In the genomic region with DNA sequence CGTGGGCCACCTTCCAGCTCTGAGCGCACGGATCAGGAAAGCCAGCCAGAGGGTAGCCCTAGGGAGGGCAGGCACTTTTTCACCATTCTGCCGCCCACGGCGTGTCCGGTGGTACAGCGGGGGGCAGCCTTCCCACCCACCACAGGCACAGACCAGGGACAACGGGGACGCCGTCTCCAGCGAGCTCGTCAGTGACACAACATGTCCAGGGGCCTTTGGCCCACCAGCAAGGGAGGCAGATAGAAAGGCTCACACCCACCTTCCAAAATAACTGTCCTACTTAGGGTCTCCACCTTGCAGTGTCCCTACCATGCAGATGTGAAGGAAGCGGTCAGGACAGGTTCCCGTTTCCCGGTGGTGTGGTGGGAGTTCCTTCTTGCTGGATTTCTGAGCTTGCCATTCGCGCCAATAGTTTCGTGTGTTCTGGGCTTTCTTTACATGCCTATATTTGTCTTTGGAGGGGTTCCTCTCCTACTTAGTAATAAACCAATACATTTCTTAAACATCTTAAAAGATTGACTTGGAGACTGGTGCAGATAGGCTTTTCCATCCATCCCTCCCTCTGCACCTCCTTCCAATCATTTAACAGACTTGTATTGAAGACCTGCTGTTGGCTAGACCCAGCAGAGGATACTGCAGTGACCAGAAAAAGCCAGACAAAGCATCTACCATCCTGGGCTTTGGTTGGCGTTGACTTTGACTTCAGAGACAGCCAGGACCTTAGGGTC, we compare ENCODE assay signal across 8 cellular contexts. TPM values are rescaled to one million over a fixed set of nuclear protein-coding genes. Genes with fewer than 3 reads are reported as not detected.
DNase-seq lines count a peak whose midpoint lies in the region; ATAC-seq lines count a peak whose summit lies in the region.

No MANE protein-coding gene starts in this region.

- no peaks in the 10 kb centered on the region for H3K27me3 ChIP-seq in naive thymus-derived CD4-positive, alpha-beta T cell (ENCODE audit: control insufficient read depth in 2 of 2, insufficient read depth in 2 of 2, low read length in 2 of 2)

- no peak for DNase-seq in activated naive CD4-positive, alpha-beta T cell (lab: John Stamatoyannopoulos, UW)
- DNase-seq in NCI-H2227 (lab: John Stamatoyannopoulos, UW; ENCODE audit: unreplicated experiment), result peak; percentile 22
- peak; percentile 50 for DNase-seq in ecto neural progenitor cell (ENCODE audit: low spot score)
- peak in 4 of 9 donors; percentile 3 to 47 (median 10) for DNase-seq in naive thymus-derived CD4-positive, alpha-beta T cell
- no peak for DNase-seq in UCSD-AML1 (lab: John Stamatoyannopoulos, UW; ENCODE audit: unreplicated experiment)
- no peak for DNase-seq in DMS114 treated with DMSO at 0.1 percent for 48 hours (lab: John Stamatoyannopoulos, UW; ENCODE audit: unreplicated experiment)
- DNase-seq in GOT3 (lab: John Stamatoyannopoulos, UW), result no peak

- no peaks in the 10 kb centered on the region for H3K9me3 ChIP-seq in naive thymus-derived CD4-positive, alpha-beta T cell (ENCODE audit: control insufficient read depth in 2 of 3, low read length in 3 of 3)

- POLR2A ChIA-PET in naive thymus-derived CD4-positive, alpha-beta T cell (lab: Charles Lee), result interaction anchor here (0.6 to 0.8 kb wide), 2 partner anchors 8 to 21 kb away, joined by 4 read pairs; no protein-coding TSS in a partner anchor

- H3K36me3 Mint-ChIP-seq in activated naive CD4-positive, alpha-beta T cell treated with anti-CD3 and anti-CD28 coated beads, Interleukin-2, amount 50 U/mL, for 24 hours, result peaks cover 11% of the 10 kb centered on the region
- peaks cover 7 to 28% (median 19%) of the 10 kb centered on the region in 5 donors for H3K36me3 Mint-ChIP-seq in naive thymus-derived CD4-positive, alpha-beta T cell

- peak overlapping the region; percentile 90 for H3K4me3 ChIP-seq in naive thymus-derived CD4-positive, alpha-beta T cell (ENCODE audit: low read length)

- peaks cover 3 to 15% of the 10 kb centered on the region in 2 donors for H3K4me1 ChIP-seq in naive thymus-derived CD4-positive, alpha-beta T cell (ENCODE audit: control insufficient read depth in 2 of 2, insufficient read depth in 2 of 2, low read length in 2 of 2)

- peak overlapping the region; percentile 80 for H3K27ac ChIP-seq in naive thymus-derived CD4-positive, alpha-beta T cell (ENCODE audit: low read depth, low read length)

- H3K4me1 Mint-ChIP-seq in activated naive CD4-positive, alpha-beta T cell treated with anti-CD3 and anti-CD28 coated beads, Interleukin-2, amount 50 U/mL, for 24 hours, result peaks cover 54% of the 10 kb centered on the region
- peaks cover 34 to 60% (median 56%) of the 10 kb centered on the region in 7 donors for H3K4me1 Mint-ChIP-seq in naive thymus-derived CD4-positive, alpha-beta T cell

- CTCF ChIA-PET in naive thymus-derived CD4-positive, alpha-beta T cell (lab: Charles Lee), result interaction anchor here (0.7 to 1.2 kb wide), 2 partner anchors 13 to 839 kb away, joined by 3 read pairs; no protein-coding TSS in a partner anchor

- no peak for ATAC-seq in naive thymus-derived CD4-positive, alpha-beta T cell

- H3K9me3 Mint-ChIP-seq in activated naive CD4-positive, alpha-beta T cell treated with anti-CD3 and anti-CD28 coated beads, Interleukin-2, amount 50 U/mL, for 24 hours, result no peaks in the 10 kb centered on the region
- H3K9me3 Mint-ChIP-seq in naive thymus-derived CD4-positive, alpha-beta T cell, result peaks cover 0 to 14% (median 3%) of the 10 kb centered on the region in 11 donors

- peak overlapping the region; percentile 96 for H3K27ac Mint-ChIP-seq in activated naive CD4-positive, alpha-beta T cell treated with anti-CD3 and anti-CD28 coated beads, Interleukin-2, amount 50 U/mL, for 24 hours
- H3K27ac Mint-ChIP-seq in naive thymus-derived CD4-positive, alpha-beta T cell, result peak overlapping the region; percentile 81 to 95 (median 92)

- peaks cover 0 to 8% (median 0%) of the 10 kb centered on the region in 3 experiments for H3K36me3 ChIP-seq in naive thymus-derived CD4-positive, alpha-beta T cell (ENCODE audit: control insufficient read depth in 2 of 3, insufficient read depth in 3 of 3, low read length in 3 of 3)

- peak overlapping the region; percentile 84 for H3K4me3 Mint-ChIP-seq in activated naive CD4-positive, alpha-beta T cell treated with anti-CD3 and anti-CD28 coated beads, Interleukin-2, amount 50 U/mL, for 24 hours
- H3K4me3 Mint-ChIP-seq in naive thymus-derived CD4-positive, alpha-beta T cell, result peak overlapping the region; percentile 90 to 97 (median 92)

- H3K27me3 Mint-ChIP-seq in activated naive CD4-positive, alpha-beta T cell treated with anti-CD3 and anti-CD28 coated beads, Interleukin-2, amount 50 U/mL, for 24 hours, result no peaks in the 10 kb centered on the region
- no peaks in the 10 kb centered on the region for H3K27me3 Mint-ChIP-seq in naive thymus-derived CD4-positive, alpha-beta T cell

- intact Hi-C loops in naive thymus-derived CD4-positive, alpha-beta T cell (cut with micrococcal nuclease), result loop anchor here (1.0 to 10.0 kb wide), 6 partner anchors 35 to 753 kb away; a partner anchor contains a TSS

RNA-seq across cellular contexts. Expression of a gene that starts 0.9 kb away (rescaled TPM):
- total RNA-seq in naive thymus-derived CD4-positive, alpha-beta T cell, result 10 to 100 TPM; 25.0 to 55.2 (median 33.1) TPM
- 10 to 100 TPM; 17.5 to 29.3 TPM for polyA plus RNA-seq in naive thymus-derived CD4-positive, alpha-beta T cell

Comparison
In these comparisons a context has a peak if more than half of its experiments do, and no peak if none do; other contexts are left out.
1. DNase-seq: peak in NCI-H2227 (single experiment) and ecto neural progenitor cell (single experiment); none in activated naive CD4-positive, alpha-beta T cell (0 of 4), UCSD-AML1 (single experiment), DMS114 treated with DMSO at 0.1 percent for 48 hours (single experiment) and GOT3 (single experiment).